Comparison of ENCODE assay signal across 10 cellular contexts in genomic region chr4:168632246-168632832, GRCh38.
A peak's percentile ranks its signal among the peaks of the same experiment; 100 is the strongest.
DNase-seq lines count a peak whose midpoint lies in the region; ATAC-seq and TF ChIP-seq lines count a peak whose summit lies in the region.
"Had no signal": no experiment of that assay in that cellular context is flagged by ENCODE, and none has a peak within 500 bp of the region (broad histone marks: within the 10 kb centered on the region; RNA-seq: fewer than 3 reads in every experiment).

No MANE protein-coding gene starts in this region.

- TF ChIP-seq CTCF in chondrocyte (IDR thresholded peaks at IDR 0.05) (no peak), right lobe of liver (IDR thresholded peaks at IDR 0.05) (no peak), suprapubic skin (IDR thresholded peaks at IDR 0.05) (no peak), body of pancreas (IDR thresholded peaks at IDR 0.05) (no peak)

- no peaks in the 10 kb centered on the region for H3K36me3 Mint-ChIP-seq in chondrocyte (ENCODE audit: low read depth)

- H3K9me3 ChIP-seq in right lobe of liver = no peaks in the 10 kb centered on the region
- H3K9me3 ChIP-seq in suprapubic skin = no peaks in the 10 kb centered on the region
- H3K9me3 ChIP-seq in body of pancreas = no peaks in the 10 kb centered on the region

- intact Hi-C loops in right lobe of liver (cut with DNase I) = no loop called here
- intact Hi-C loops in body of pancreas (cut with DNase I) = no loop called here

- H3K9me3 Mint-ChIP-seq in chondrocyte (ENCODE audit: low read depth) = no peaks in the 10 kb centered on the region

- TF ChIP-seq POLR2A in right lobe of liver (IDR thresholded peaks at IDR 0.05) (no peak), suprapubic skin (IDR thresholded peaks at IDR 0.05) (no peak), body of pancreas (IDR thresholded peaks at IDR 0.05) (no peak)

- H3K4me1 ChIP-seq in right lobe of liver (peaks cover 0 to 5% (median 2%) of the 10 kb centered on the region in 4 donors), suprapubic skin (peaks cover 48% of the 10 kb centered on the region), body of pancreas (peaks cover 14% of the 10 kb centered on the region)

- no peak for ATAC-seq in right lobe of liver
- no peak for ATAC-seq in HG03025 (IDR thresholded peaks at IDR 0.05; ENCODE audit: low FRiP score, unreplicated experiment)
- no peak for ATAC-seq in HG03442 (IDR thresholded peaks at IDR 0.05; ENCODE audit: unreplicated experiment)
- no peak for ATAC-seq in body of pancreas

- H3K27me3 Mint-ChIP-seq in chondrocyte (ENCODE audit: low read depth) = no peaks in the 10 kb centered on the region

- H3K4me3 ChIP-seq in right lobe of liver (peak overlapping the region; percentile 36 to 46 (median 45)), suprapubic skin (peak overlapping the region; percentile 56), body of pancreas (no peak overlapping the region)

- DNase-seq in DMS 273 (lab: John Stamatoyannopoulos, UW; ENCODE audit: unreplicated experiment) (peak; percentile 35), DMS 273 treated with DMSO at 0.1 percent for 48 hours (lab: John Stamatoyannopoulos, UW) (no peak), chondrocyte (ENCODE audit: low spot score) (no peak), right lobe of liver (no peak), suprapubic skin (ENCODE audit: low spot score in 2 of 2) (no peak), body of pancreas (no peak)
- DNase-seq: activated CD4-positive, CD25-positive, alpha-beta regulatory T cell had no signal

- TF ChIP-seq EP300 in suprapubic skin (IDR thresholded peaks at IDR 0.05) = no peak

- H3K27ac Mint-ChIP-seq in chondrocyte (ENCODE audit: unreplicated experiment) = peak overlapping the region; percentile 96

- peaks cover 53% of the 10 kb centered on the region for H3K4me1 Mint-ChIP-seq in chondrocyte (ENCODE audit: low read depth)

- H3K27me3 ChIP-seq in right lobe of liver (no peaks in the 10 kb centered on the region), suprapubic skin (no peaks in the 10 kb centered on the region), body of pancreas (no peaks in the 10 kb centered on the region)

- H3K27ac ChIP-seq in right lobe of liver (no peak overlapping the region), suprapubic skin (peak overlapping the region; percentile 64), body of pancreas (no peak overlapping the region)
- H3K27ac ChIP-seq: 22Rv1 had no signal

- H3K4me3 Mint-ChIP-seq in chondrocyte (ENCODE audit: unreplicated experiment) = peak overlapping the region; percentile 88

- 12% methylated on average over 8 of the region's 8 CpGs for WGBS in right lobe of liver (ENCODE audit: insufficient coverage, low coverage, low lambda C conversion rate, missing lambda C conversion rate)
- WGBS in suprapubic skin = 10% methylated on average over 8 of the region's 8 CpGs
- WGBS in body of pancreas, 2 donors = 15 to 16% methylated on average over 8 of the region's 8 CpGs

- H3K36me3 ChIP-seq in right lobe of liver (no peaks in the 10 kb centered on the region), suprapubic skin (no peaks in the 10 kb centered on the region), body of pancreas (replicated peaks in 1 of 2; ENCODE audit: insufficient read depth in 1 of 2, low read depth in 2 of 2) (no peaks in the 10 kb centered on the region)

Comparison
In these comparisons a context has a peak if more than half of its experiments do, and no peak if none do; other contexts are left out.
1. H3K4me3 ChIP-seq: peak in right lobe of liver (3 of 3) and suprapubic skin (single experiment); none in body of pancreas (0 of 2).